Comparison of ENCODE assay signal across 1 cellular context in the genomic region with DNA sequence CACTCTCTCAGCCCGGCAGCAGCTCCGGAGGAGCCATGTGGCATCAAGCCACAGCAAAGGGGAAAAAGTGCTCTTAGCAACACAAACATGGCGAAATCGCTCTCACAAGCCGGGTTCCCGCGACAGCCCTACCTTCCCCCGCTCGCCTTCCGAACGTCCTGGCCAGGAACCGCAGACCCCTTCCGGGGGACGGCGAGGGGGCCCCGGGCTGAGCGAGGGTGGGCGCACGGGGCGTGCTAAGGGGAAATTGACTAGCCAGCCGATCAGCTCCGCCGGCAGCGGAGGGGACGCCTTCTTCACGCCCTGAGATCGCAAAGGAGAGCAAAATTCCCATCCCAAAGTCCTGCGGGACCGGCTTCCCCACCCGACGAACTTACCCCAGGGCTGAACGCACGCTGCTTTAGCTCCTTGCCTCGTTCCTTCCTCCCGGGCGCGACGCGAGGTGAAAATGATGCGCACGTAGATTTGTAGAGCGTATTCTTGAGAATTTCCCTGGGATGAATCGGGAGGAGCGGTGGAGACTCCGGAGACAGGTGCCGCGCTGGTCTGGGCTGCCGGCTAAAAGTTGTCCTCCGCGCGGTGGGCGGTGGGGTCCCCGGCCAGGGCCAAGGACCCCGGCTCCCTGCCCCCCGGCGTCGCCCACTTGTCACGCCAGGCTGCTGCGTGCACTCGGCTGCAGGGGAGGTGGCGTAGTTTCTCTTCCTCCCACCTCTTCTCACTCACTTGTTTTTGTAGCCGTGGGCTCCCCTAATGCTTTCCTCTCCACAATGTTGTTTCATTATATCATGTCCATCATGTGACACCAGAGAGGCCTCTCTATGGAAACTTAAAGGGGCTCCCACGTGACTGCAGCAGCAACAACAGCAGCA.
TF ChIP-seq lines count a peak whose summit lies in the region.

No MANE protein-coding gene starts in this region.

TF ChIP-seq in HepG2, 621 proteins besides CTCF, POLR2A, EP300 and RAD21 (continued from another document and continues in another):
- TF ChIP-seq KLF13 (CRISPR knock-in tag; IDR thresholded peaks at IDR 0.05) (no peak), ERF (CRISPR knock-in tag; IDR thresholded peaks at IDR 0.05) (no peak), SETDB1 (CRISPR knock-in tag; IDR thresholded peaks at IDR 0.05; ENCODE audit: borderline replicate concordance) (0 out of 2 replicates have a peak, but pooled peaks have one; percentile 47), SALL2 (CRISPR knock-in tag; IDR thresholded peaks at IDR 0.05) (peak; percentile 57; the same call in 1 of the 2 replicates), ZNF160 (CRISPR knock-in tag; IDR thresholded peaks at IDR 0.05) (no peak), PPARG (CRISPR knock-in tag; conservative IDR thresholded peaks at IDR 0.05) (0 out of 2 replicates have a peak, but pooled peaks have one; percentile 9), IRF2 (CRISPR knock-in tag; IDR thresholded peaks at IDR 0.05) (peak; percentile 51; the same call in 1 of the 2 replicates), ISL2 (CRISPR knock-in tag; IDR thresholded peaks at IDR 0.05) (peak; percentile 19; the same call in 1 of the 2 replicates), BRD4 (CRISPR knock-in tag; IDR thresholded peaks at IDR 0.05) (0 out of 2 replicates have a peak, but pooled peaks have one; percentile 37), HIVEP1 (CRISPR knock-in tag; IDR thresholded peaks at IDR 0.05) (no peak), SAP130 (CRISPR knock-in tag; IDR thresholded peaks at IDR 0.05; ENCODE audit: low read depth) (peak; percentile 87), ZNF878 (CRISPR knock-in tag; IDR thresholded peaks at IDR 0.05) (no peak), ZNF20 (CRISPR knock-in tag; IDR thresholded peaks at IDR 0.05) (no peak), SMARCE1 (IDR thresholded peaks at IDR 0.05; ENCODE audit: borderline replicate concordance) (no peak), SNRNP70 (IDR thresholded peaks at IDR 0.05; ENCODE audit: low read depth, low read length) (no peak), HOXA3 (CRISPR knock-in tag; IDR thresholded peaks at IDR 0.05) (peak; percentile 12; the same call in 1 of the 2 replicates), KLF16 (CRISPR knock-in tag; IDR thresholded peaks at IDR 0.05) (peak in 1 of 2 experiments; percentile 33; a peak in 1 of 4 replicates), ZNF549 (CRISPR knock-in tag; IDR thresholded peaks at IDR 0.05) (no peak), NFYC (CRISPR knock-in tag; IDR thresholded peaks at IDR 0.05) (no peak), REXO4 (CRISPR knock-in tag; IDR thresholded peaks at IDR 0.05; ENCODE audit: borderline replicate concordance) (no peak), ZNF431 (CRISPR knock-in tag; IDR thresholded peaks at IDR 0.05; ENCODE audit: borderline replicate concordance, low read depth) (no peak), RFXAP (CRISPR knock-in tag; IDR thresholded peaks at IDR 0.05; ENCODE audit: borderline replicate concordance) (0 out of 2 replicates have a peak, but pooled peaks have one; percentile 12), JARID2 (CRISPR knock-in tag; IDR thresholded peaks at IDR 0.05; ENCODE audit: insufficient replicate concordance) (no peak), ZNF550 (CRISPR knock-in tag; IDR thresholded peaks at IDR 0.05; ENCODE audit: borderline replicate concordance) (no peak), ZNF747 (CRISPR knock-in tag; IDR thresholded peaks at IDR 0.05; ENCODE audit: borderline replicate concordance) (peak; percentile 55; the same call in 1 of the 2 replicates), ZNF333 (CRISPR knock-in tag; IDR thresholded peaks at IDR 0.05; ENCODE audit: borderline replicate concordance) (no peak)
- TF ChIP-seq, protein P1, sequence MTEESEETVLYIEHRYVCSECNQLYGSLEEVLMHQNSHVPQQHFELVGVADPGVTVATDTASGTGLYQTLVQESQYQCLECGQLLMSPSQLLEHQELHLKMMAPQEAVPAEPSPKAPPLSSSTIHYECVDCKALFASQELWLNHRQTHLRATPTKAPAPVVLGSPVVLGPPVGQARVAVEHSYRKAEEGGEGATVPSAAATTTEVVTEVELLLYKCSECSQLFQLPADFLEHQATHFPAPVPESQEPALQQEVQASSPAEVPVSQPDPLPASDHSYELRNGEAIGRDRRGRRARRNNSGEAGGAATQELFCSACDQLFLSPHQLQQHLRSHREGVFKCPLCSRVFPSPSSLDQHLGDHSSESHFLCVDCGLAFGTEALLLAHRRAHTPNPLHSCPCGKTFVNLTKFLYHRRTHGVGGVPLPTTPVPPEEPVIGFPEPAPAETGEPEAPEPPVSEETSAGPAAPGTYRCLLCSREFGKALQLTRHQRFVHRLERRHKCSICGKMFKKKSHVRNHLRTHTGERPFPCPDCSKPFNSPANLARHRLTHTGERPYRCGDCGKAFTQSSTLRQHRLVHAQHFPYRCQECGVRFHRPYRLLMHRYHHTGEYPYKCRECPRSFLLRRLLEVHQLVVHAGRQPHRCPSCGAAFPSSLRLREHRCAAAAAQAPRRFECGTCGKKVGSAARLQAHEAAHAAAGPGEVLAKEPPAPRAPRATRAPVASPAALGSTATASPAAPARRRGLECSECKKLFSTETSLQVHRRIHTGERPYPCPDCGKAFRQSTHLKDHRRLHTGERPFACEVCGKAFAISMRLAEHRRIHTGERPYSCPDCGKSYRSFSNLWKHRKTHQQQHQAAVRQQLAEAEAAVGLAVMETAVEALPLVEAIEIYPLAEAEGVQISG (CRISPR knock-in tag; IDR thresholded peaks at IDR 0.05) = no peak
- TF ChIP-seq, protein P2, sequence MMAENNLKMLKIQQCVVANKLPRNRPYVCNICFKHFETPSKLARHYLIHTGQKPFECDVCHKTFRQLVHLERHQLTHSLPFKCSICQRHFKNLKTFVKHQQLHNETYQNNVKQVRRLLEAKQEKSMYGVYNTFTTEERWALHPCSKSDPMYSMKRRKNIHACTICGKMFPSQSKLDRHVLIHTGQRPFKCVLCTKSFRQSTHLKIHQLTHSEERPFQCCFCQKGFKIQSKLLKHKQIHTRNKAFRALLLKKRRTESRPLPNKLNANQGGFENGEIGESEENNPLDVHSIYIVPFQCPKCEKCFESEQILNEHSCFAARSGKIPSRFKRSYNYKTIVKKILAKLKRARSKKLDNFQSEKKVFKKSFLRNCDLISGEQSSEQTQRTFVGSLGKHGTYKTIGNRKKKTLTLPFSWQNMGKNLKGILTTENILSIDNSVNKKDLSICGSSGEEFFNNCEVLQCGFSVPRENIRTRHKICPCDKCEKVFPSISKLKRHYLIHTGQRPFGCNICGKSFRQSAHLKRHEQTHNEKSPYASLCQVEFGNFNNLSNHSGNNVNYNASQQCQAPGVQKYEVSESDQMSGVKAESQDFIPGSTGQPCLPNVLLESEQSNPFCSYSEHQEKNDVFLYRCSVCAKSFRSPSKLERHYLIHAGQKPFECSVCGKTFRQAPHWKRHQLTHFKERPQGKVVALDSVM (CRISPR knock-in tag; IDR thresholded peaks at IDR 0.05) = no peak
- TF ChIP-seq, protein P3, sequence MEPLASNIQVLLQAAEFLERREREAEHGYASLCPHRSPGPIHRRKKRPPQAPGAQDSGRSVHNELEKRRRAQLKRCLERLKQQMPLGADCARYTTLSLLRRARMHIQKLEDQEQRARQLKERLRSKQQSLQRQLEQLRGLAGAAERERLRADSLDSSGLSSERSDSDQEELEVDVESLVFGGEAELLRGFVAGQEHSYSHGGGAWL (CRISPR knock-in tag; IDR thresholded peaks at IDR 0.05) = peak; percentile 55; the same call in 1 of the 2 replicates
- TF ChIP-seq, protein P4, sequence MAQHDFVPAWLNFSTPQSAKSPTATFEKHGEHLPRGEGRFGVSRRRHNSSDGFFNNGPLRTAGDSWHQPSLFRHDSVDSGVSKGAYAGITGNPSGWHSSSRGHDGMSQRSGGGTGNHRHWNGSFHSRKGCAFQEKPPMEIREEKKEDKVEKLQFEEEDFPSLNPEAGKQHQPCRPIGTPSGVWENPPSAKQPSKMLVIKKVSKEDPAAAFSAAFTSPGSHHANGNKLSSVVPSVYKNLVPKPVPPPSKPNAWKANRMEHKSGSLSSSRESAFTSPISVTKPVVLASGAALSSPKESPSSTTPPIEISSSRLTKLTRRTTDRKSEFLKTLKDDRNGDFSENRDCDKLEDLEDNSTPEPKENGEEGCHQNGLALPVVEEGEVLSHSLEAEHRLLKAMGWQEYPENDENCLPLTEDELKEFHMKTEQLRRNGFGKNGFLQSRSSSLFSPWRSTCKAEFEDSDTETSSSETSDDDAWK (CRISPR knock-in tag; IDR thresholded peaks at IDR 0.05) = no peak
- TF ChIP-seq, protein P5, sequence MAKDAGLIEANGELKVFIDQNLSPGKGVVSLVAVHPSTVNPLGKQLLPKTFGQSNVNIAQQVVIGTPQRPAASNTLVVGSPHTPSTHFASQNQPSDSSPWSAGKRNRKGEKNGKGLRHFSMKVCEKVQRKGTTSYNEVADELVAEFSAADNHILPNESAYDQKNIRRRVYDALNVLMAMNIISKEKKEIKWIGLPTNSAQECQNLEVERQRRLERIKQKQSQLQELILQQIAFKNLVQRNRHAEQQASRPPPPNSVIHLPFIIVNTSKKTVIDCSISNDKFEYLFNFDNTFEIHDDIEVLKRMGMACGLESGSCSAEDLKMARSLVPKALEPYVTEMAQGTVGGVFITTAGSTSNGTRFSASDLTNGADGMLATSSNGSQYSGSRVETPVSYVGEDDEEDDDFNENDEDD (CRISPR knock-in tag; IDR thresholded peaks at IDR 0.05; ENCODE audit: borderline replicate concordance) = 0 out of 2 replicates have a peak, but pooled peaks have one; percentile 24
- TF ChIP-seq, protein P6, sequence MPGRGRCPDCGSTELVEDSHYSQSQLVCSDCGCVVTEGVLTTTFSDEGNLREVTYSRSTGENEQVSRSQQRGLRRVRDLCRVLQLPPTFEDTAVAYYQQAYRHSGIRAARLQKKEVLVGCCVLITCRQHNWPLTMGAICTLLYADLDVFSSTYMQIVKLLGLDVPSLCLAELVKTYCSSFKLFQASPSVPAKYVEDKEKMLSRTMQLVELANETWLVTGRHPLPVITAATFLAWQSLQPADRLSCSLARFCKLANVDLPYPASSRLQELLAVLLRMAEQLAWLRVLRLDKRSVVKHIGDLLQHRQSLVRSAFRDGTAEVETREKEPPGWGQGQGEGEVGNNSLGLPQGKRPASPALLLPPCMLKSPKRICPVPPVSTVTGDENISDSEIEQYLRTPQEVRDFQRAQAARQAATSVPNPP (CRISPR knock-in tag; IDR thresholded peaks at IDR 0.05) = no peak
- TF ChIP-seq, protein P7, sequence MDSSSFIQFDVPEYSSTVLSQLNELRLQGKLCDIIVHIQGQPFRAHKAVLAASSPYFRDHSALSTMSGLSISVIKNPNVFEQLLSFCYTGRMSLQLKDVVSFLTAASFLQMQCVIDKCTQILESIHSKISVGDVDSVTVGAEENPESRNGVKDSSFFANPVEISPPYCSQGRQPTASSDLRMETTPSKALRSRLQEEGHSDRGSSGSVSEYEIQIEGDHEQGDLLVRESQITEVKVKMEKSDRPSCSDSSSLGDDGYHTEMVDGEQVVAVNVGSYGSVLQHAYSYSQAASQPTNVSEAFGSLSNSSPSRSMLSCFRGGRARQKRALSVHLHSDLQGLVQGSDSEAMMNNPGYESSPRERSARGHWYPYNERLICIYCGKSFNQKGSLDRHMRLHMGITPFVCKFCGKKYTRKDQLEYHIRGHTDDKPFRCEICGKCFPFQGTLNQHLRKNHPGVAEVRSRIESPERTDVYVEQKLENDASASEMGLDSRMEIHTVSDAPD (CRISPR knock-in tag; IDR thresholded peaks at IDR 0.05) = no peak
- TF ChIP-seq, protein P8, sequence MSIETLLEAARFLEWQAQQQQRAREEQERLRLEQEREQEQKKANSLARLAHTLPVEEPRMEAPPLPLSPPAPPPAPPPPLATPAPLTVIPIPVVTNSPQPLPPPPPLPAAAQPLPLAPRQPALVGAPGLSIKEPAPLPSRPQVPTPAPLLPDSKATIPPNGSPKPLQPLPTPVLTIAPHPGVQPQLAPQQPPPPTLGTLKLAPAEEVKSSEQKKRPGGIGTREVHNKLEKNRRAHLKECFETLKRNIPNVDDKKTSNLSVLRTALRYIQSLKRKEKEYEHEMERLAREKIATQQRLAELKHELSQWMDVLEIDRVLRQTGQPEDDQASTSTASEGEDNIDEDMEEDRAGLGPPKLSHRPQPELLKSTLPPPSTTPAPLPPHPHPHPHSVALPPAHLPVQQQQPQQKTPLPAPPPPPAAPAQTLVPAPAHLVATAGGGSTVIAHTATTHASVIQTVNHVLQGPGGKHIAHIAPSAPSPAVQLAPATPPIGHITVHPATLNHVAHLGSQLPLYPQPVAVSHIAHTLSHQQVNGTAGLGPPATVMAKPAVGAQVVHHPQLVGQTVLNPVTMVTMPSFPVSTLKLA (IDR thresholded peaks at IDR 0.05) = peak; percentile 41; the same call in 1 of the 2 replicates
- TF ChIP-seq, protein P9, sequence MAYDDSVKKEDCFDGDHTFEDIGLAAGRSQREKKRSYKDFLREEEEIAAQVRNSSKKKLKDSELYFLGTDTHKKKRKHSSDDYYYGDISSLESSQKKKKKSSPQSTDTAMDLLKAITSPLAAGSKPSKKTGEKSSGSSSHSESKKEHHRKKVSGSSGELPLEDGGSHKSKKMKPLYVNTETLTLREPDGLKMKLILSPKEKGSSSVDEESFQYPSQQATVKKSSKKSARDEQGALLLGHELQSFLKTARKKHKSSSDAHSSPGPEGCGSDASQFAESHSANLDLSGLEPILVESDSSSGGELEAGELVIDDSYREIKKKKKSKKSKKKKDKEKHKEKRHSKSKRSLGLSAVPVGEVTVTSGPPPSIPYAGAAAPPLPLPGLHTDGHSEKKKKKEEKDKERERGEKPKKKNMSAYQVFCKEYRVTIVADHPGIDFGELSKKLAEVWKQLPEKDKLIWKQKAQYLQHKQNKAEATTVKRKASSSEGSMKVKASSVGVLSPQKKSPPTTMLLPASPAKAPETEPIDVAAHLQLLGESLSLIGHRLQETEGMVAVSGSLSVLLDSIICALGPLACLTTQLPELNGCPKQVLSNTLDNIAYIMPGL (CRISPR knock-in tag; IDR thresholded peaks at IDR 0.05; ENCODE audit: borderline replicate concordance in 1 of 2, low read depth in 1 of 2) = peak; percentile 30 to 54; a peak in 2 of 4 replicates
